In genomic region chr1:22849770-22850169, GRCh38 we compare ENCODE assay signal across 18 cellular contexts.
A peak's percentile ranks its signal among the peaks of the same experiment; 100 is the strongest.
DNase-seq lines count a peak whose midpoint lies in the region; ATAC-seq and TF ChIP-seq lines count a peak whose summit lies in the region.
"Had no signal": no experiment of that assay in that cellular context is flagged by ENCODE, and none has a peak within 500 bp of the region (broad histone marks: within the 10 kb centered on the region; RNA-seq: fewer than 3 reads in every experiment).

No MANE protein-coding gene starts in this region.

- no peaks in the 10 kb centered on the region for H3K27me3 ChIP-seq in thyroid gland
- H3K27me3 ChIP-seq: MG63 had no signal

- H3K4me1 Mint-ChIP-seq in nephron: peaks cover 47% of the 10 kb centered on the region

- H3K4me1 ChIP-seq in thyroid gland: peaks cover 29 to 38% of the 10 kb centered on the region in 2 donors
- H3K4me1 ChIP-seq: SJSA1 had no signal

- ATAC-seq in esophagus mucosa: no peak
- ATAC-seq in HG03139 (IDR thresholded peaks at IDR 0.05; ENCODE audit: unreplicated experiment): no peak
- ATAC-seq: K562 had no signal

- peak overlapping the region in 2 of 3 experiments; percentile 7 to 89 for H3K27ac Mint-ChIP-seq in nephron

- WGBS in thyroid gland, 2 donors: 21 to 28% methylated on average over 5 of the region's 5 CpGs

- no peak overlapping the region for H3K4me3 ChIP-seq in thyroid gland (replicated peaks in 1 of 3)
- H3K4me3 ChIP-seq: K562, MG63, SJSA1 had no signal

- DNase-seq in NCI-H146 (lab: John Stamatoyannopoulos, UW) (peak; percentile 72), caudate nucleus (lab: John Stamatoyannopoulos, UW) (no peak), thyroid gland (peak; percentile 56 to 57), epidermal melanocyte (ENCODE audit: insufficient read length, low spot score) (no peak)
- DNase-seq: CD4-positive, CD25-positive, alpha-beta regulatory T cell; EL; GF-D8; MG63; NCI-H1436; NCI-H2029; NCI-H446; NCI-H526; OCI-M1 had no signal

- no peak for TF ChIP-seq CTCF in nephron (IDR thresholded peaks at IDR 0.05; ENCODE audit: unreplicated experiment in 3 of 3)
- TF ChIP-seq CTCF in thyroid gland (IDR thresholded peaks at IDR 0.05): no peak

- no peaks in the 10 kb centered on the region for H3K36me3 ChIP-seq in thyroid gland
- H3K36me3 ChIP-seq: MG63, SJSA1 had no signal

- H3K9me3 Mint-ChIP-seq in nephron: no peaks in the 10 kb centered on the region
- H3K9me3 Mint-ChIP-seq: CD4-positive, CD25-positive, alpha-beta regulatory T cell had no signal

- H3K27me3 Mint-ChIP-seq in nephron (ENCODE audit: low read depth): peaks cover 18% of the 10 kb centered on the region

- H3K36me3 Mint-ChIP-seq in nephron (ENCODE audit: low read depth): no peaks in the 10 kb centered on the region
- H3K36me3 Mint-ChIP-seq: CD4-positive, CD25-positive, alpha-beta regulatory T cell had no signal

- H3K27ac ChIP-seq in caudate nucleus (ENCODE audit: low read depth, low read length) (peak overlapping the region; percentile 85), thyroid gland (peak overlapping the region; percentile 63 to 80 (median 65))
- H3K27ac ChIP-seq: SJSA1 had no signal

- no peaks in the 10 kb centered on the region for H3K9me3 ChIP-seq in thyroid gland
- H3K9me3 ChIP-seq: MG63, SJSA1 had no signal

- H3K4me3 Mint-ChIP-seq in nephron: no peak overlapping the region
- H3K4me3 Mint-ChIP-seq: CD4-positive, CD25-positive, alpha-beta regulatory T cell had no signal

- no peak for TF ChIP-seq POLR2A in thyroid gland (IDR thresholded peaks at IDR 0.05)

- intact Hi-C loops in thyroid gland (cut with DNase I): no loop called here

Comparison
In these comparisons a context has a peak if more than half of its experiments do, and no peak if none do; other contexts are left out.
1. DNase-seq: peak in NCI-H146 (single experiment) and thyroid gland (2 of 2); none in caudate nucleus (0 of 61) and epidermal melanocyte (single experiment).